8 cellular contexts compared by ENCODE assay signal in the genomic region with DNA sequence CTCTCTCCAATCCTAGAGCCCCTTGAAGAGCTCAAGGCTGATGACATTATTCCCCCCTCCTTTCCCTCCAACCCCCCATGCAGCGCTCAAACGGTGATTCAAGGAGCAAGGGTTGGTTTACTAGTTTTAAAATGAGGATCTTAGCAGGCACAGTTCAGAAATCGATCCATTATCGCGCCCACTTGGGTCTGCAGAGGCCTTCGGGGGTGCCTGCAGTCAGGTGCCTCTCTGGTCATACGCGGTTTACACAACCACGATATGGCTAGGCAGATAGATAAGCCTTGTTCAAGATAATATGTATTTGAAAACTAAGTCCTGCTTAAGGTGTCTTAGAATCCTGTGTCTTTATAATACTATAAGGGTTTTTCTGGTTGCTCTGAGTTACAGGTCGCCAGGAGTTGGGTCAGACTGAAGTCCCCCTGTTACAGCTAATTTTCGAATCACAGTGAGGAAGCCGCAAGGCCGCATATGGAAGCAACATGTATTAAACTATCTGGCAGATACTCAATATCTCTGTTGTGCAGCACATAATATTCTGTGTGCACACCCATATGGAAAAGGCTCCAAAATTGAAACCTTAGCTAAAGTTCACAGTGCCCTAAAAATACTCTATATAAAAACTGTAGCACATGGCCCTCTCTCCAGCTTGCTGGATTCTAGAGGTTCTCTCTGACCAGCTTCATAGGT. TPM values are rescaled to one million over a fixed set of nuclear protein-coding genes. Genes with fewer than 3 reads are reported as not detected.
DNase-seq lines count a peak whose midpoint lies in the region; ATAC-seq and TF ChIP-seq lines count a peak whose summit lies in the region.

No MANE protein-coding gene starts in this region.

- DNase-seq in heart right ventricle: no peak
- DNase-seq in Right ventricle myocardium inferior (ENCODE audit: missing footprints): no peak
- no peak for DNase-seq in cardiac fibroblast (ENCODE audit: low read depth in 2 of 2)
- no peak for DNase-seq in uterus
- DNase-seq in occipital lobe (lab: John Stamatoyannopoulos, UW): no peak
- no peak for DNase-seq in cerebellum (ENCODE audit: low spot score)

- H3K4me3 ChIP-seq in heart right ventricle (peak overlapping the region in 9 of 10 donors; percentile 35 to 59 (median 54)), cardiac fibroblast (replicated peaks in 1 of 2; ENCODE audit: low read depth in 2 of 2, low read length in 2 of 2) (peak overlapping the region; percentile 48 to 54), mesodermal cell (ENCODE audit: extremely low read depth, insufficient read depth, low read length, poor library complexity, severe bottlenecking) (peak overlapping the region; percentile 47), uterus (peak overlapping the region; percentile 48 to 53)

- intact Hi-C loops in heart right ventricle (cut with DNase I) (loop anchor here in 4 of 10 donors (1.0 to 10.0 kb wide), 5 partner anchors 10 to 590 kb away; a partner anchor contains a TSS), Right ventricle myocardium inferior (cut with DNase I) (loop anchor here (5.0 to 10.0 kb wide), 3 partner anchors 407 to 863 kb away; a partner anchor contains a TSS), uterus (cut with DNase I; ENCODE audit: low total_unique reads) (no loop called here)

- no peak for TF ChIP-seq CTCF in heart right ventricle (IDR thresholded peaks at IDR 0.05)
- TF ChIP-seq CTCF in cardiac fibroblast (IDR thresholded peaks at IDR 0.05; ENCODE audit: low read depth, low read length): no peak
- no peak for TF ChIP-seq CTCF in uterus (IDR thresholded peaks at IDR 0.05)

- H3K27me3 ChIP-seq in heart right ventricle: peaks cover 0 to 12% (median 0%) of the 10 kb centered on the region in 7 donors
- no peaks in the 10 kb centered on the region for H3K27me3 ChIP-seq in uterus

- H3K9me3 ChIP-seq in heart right ventricle (no peaks in the 10 kb centered on the region), mesodermal cell (ENCODE audit: control insufficient read depth, low read length) (no peaks in the 10 kb centered on the region), uterus (no peaks in the 10 kb centered on the region)

- H3K27ac ChIP-seq in heart right ventricle (peak overlapping the region; percentile 79 to 96 (median 93)), mesodermal cell (ENCODE audit: low read depth, low read length, severe bottlenecking) (peak overlapping the region; percentile 91), uterus (peak overlapping the region; percentile 96 to 98)

- WGBS in heart right ventricle, 2 donors: 23 to 32% methylated on average over 13 of the region's 13 CpGs
- 76 to 78% methylated on average over 9 to 11 of the region's 13 CpGs for WGBS in mesodermal cell (ENCODE audit: insufficient coverage in 2 of 2), 2 experiments

- H3K36me3 ChIP-seq in heart right ventricle: no peaks in the 10 kb centered on the region
- no peaks in the 10 kb centered on the region for H3K36me3 ChIP-seq in mesodermal cell (ENCODE audit: control insufficient read depth, insufficient read depth, low read length)
- H3K36me3 ChIP-seq in uterus: no peaks in the 10 kb centered on the region

- ATAC-seq in heart right ventricle: no peak
- ATAC-seq in Right ventricle myocardium inferior: no peak
- ATAC-seq in GM21529 (IDR thresholded peaks at IDR 0.05; ENCODE audit: unreplicated experiment): no peak

- H3K4me1 ChIP-seq in heart right ventricle (peaks cover 3 to 54% (median 27%) of the 10 kb centered on the region in 9 donors), mesodermal cell (ENCODE audit: control insufficient read depth, insufficient read depth, low read length, poor library complexity, severe bottlenecking) (peaks cover 8% of the 10 kb centered on the region), uterus (no peaks in the 10 kb centered on the region)

- no peak for TF ChIP-seq POLR2A in uterus (IDR thresholded peaks at IDR 0.05)

RNA-seq across cellular contexts. Expression of a gene that starts 10.0 kb away (rescaled TPM):
- 10 to 100 TPM in 9 of 10 donors, 1 to 10 TPM in 1; 7.8 to 80.1 (median 42.9) TPM for total RNA-seq in heart right ventricle
- 1 to 10 TPM; 5.7 to 5.8 TPM for polyA plus RNA-seq in heart right ventricle
- total RNA-seq in Right ventricle myocardium inferior: 34.5 TPM
- 0.41 TPM for polyA plus RNA-seq in mesodermal cell (2013, experiment 1 of 2)
- 0.86 TPM for polyA plus RNA-seq in mesodermal cell (2013, experiment 2 of 2)
- 10 to 100 TPM in 1 of 4 donors, 1 to 10 TPM in 3; 2.1 to 31.2 (median 5.0) TPM for total RNA-seq in uterus
- total RNA-seq in occipital lobe: 1.1 TPM
- 6.6 TPM for total RNA-seq in cerebellum
